In the genomic region with DNA sequence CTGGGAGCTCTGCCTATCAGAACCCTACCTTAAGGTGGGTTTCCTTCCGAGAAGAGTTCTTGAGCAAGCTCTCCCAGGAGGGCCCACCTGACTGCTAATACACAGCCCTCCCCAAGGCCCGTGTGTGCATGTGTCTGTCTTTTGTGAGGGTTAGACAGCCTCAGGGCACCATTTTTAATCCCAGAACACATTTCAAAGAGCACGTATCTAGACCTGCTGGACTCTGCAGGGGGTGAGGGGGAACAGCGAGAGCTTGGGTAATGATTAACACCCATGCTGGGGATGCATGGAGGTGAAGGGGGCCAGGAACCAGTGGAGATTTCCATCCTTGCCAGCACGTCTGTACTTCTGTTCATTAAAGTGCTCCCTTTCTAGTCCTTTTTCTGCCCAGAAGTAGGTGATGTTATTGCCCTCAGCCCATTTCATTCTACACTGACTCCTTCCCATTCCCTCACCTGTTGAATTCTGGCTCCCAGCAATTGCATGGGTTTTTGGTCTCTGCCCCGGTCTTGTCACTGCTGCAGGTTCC, we compare ENCODE assay signal across 1 cellular context.
TF ChIP-seq lines count a peak whose summit lies in the region.

No MANE protein-coding gene starts in this region.

TF ChIP-seq in HepG2, 621 proteins besides CTCF, POLR2A, EP300 and RAD21 (continued from another document and continues in another):
- TF ChIP-seq, protein P1, sequence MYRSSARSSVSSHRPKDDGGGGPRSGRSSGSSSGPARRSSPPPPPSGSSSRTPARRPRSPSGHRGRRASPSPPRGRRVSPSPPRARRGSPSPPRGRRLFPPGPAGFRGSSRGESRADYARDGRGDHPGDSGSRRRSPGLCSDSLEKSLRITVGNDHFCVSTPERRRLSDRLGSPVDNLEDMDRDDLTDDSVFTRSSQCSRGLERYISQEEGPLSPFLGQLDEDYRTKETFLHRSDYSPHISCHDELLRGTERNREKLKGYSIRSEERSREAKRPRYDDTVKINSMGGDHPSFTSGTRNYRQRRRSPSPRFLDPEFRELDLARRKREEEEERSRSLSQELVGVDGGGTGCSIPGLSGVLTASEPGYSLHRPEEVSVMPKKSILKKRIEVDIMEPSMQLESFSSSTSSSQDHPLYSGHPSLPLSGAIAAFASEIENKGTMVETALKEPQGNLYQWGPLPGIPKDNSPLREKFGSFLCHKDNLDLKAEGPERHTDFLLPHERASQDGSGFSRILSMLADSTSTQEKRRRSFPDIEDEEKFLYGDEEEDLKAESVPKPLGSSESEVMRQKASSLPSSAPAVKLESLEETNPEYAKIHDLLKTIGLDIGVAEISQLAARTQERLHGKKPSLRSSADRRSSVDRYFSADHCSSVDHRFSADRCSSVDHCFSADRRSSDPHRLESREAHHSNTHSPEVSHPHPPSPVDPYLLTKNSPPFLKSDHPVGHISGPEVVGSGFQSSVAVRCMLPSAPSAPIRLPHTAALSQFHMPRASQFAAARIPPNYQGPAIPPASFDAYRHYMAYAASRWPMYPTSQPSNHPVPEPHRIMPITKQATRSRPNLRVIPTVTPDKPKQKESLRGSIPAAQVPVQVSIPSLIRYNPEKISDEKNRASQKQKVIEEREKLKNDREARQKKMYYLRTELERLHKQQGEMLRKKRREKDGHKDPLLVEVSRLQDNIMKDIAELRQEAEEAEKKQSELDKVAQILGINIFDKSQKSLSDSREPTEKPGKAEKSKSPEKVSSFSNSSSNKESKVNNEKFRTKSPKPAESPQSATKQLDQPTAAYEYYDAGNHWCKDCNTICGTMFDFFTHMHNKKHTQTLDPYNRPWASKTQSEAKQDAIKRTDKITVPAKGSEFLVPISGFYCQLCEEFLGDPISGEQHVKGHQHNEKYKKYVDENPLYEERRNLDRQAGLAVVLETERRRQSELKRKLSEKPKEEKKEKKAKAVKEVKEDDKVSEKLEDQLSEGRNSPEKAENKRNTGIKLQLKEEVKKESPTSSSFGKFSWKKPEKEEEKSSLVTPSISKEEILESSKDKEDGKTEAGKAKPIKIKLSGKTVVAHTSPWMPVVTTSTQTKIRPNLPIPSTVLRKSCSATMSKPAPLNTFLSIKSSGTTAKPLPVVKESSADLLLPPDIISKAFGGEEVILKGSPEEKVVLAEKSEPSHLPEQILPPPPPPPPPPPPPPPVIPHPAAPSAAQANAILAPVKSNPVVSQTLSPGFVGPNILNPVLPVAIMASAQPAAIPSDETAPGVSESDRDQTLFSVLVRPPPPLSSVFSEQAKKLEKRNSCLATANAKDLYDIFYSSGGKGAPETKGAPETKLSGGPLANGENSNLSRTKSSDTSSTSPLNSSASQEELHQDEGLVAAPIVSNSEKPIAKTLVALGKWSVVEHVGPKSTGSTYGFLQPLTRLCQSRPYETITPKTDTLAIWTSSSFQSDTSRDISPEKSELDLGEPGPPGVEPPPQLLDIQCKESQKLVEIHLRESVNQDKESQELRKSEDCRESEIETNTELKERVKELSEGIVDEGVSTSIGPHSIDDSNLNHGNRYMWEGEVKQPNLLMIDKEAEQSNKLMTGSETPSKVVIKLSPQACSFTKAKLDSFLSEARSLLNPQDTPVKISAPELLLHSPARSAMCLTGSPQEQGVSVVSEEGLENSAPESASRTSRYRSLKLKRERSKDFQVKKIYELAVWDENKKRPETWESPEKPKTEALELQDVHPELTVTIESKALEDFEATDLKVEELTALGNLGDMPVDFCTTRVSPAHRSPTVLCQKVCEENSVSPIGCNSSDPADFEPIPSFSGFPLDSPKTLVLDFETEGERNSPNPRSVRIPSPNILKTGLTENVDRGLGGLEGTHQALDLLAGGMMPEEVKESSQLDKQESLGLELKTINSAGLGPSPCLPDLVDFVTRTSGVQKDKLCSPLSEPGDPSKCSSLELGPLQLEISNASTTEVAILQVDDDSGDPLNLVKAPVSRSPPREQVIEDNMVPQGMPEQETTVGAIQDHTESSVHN (CRISPR knock-in tag; IDR thresholded peaks at IDR 0.05) = no peak
- peak; percentile 74 for TF ChIP-seq TBX2 (CRISPR knock-in tag; IDR thresholded peaks at IDR 0.05; ENCODE audit: borderline replicate concordance)
- no peak for TF ChIP-seq LCORL (IDR thresholded peaks at IDR 0.05)
- TF ChIP-seq LCORL (CRISPR knock-in tag; IDR thresholded peaks at IDR 0.05) = 0 out of 2 replicates have a peak, but pooled peaks have one; percentile 60
- 0 out of 2 replicates have a peak, but pooled peaks have one; percentile 41 for TF ChIP-seq ZNF891 (CRISPR knock-in tag; IDR thresholded peaks at IDR 0.05)
- 0 out of 2 replicates have a peak, but pooled peaks have one; percentile 70 for TF ChIP-seq ZNF33B (CRISPR knock-in tag; IDR thresholded peaks at IDR 0.05)
- no peak for TF ChIP-seq EED (CRISPR knock-in tag; IDR thresholded peaks at IDR 0.05)
- TF ChIP-seq SRSF1 (optimal IDR thresholded peaks at IDR 0.05; ENCODE audit: low read depth, low read length) = no peak
- no peak for TF ChIP-seq CC2D1A (CRISPR knock-in tag; IDR thresholded peaks at IDR 0.05)
- peak; percentile 88 for TF ChIP-seq ZNF605 (CRISPR knock-in tag; IDR thresholded peaks at IDR 0.05)
- TF ChIP-seq, protein P2, sequence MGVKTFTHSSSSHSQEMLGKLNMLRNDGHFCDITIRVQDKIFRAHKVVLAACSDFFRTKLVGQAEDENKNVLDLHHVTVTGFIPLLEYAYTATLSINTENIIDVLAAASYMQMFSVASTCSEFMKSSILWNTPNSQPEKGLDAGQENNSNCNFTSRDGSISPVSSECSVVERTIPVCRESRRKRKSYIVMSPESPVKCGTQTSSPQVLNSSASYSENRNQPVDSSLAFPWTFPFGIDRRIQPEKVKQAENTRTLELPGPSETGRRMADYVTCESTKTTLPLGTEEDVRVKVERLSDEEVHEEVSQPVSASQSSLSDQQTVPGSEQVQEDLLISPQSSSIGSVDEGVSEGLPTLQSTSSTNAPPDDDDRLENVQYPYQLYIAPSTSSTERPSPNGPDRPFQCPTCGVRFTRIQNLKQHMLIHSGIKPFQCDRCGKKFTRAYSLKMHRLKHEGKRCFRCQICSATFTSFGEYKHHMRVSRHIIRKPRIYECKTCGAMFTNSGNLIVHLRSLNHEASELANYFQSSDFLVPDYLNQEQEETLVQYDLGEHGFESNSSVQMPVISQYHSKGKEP (CRISPR knock-in tag; IDR thresholded peaks at IDR 0.05) = no peak
- TF ChIP-seq ZSCAN29 (CRISPR knock-in tag; conservative IDR thresholded peaks at IDR 0.05) = 0 out of 2 replicates have a peak, but pooled peaks have one; percentile 48
- peak; percentile 92 for TF ChIP-seq SAP130 (CRISPR knock-in tag; IDR thresholded peaks at IDR 0.05; ENCODE audit: low read depth)
- no peak for TF ChIP-seq CREB1 (IDR thresholded peaks at IDR 0.05)
- 0 out of 2 replicates have a peak, but pooled peaks have one; percentile 40 for TF ChIP-seq CREB1 (CRISPR knock-in tag; IDR thresholded peaks at IDR 0.05)
- TF ChIP-seq ZFP37 (CRISPR knock-in tag; IDR thresholded peaks at IDR 0.05; ENCODE audit: borderline replicate concordance) = peak; percentile 66; the same call in 1 of the 2 replicates
- TF ChIP-seq ZEB1 (IDR thresholded peaks at IDR 0.05; ENCODE audit: insufficient replicate concordance, low read depth) = no peak
- TF ChIP-seq ZNF570 (CRISPR knock-in tag; IDR thresholded peaks at IDR 0.05; ENCODE audit: borderline replicate concordance) = no peak
- peak; percentile 30; the same call in 1 of the 2 replicates for TF ChIP-seq MEIS2 (CRISPR knock-in tag; IDR thresholded peaks at IDR 0.05)
- TF ChIP-seq, protein P3, sequence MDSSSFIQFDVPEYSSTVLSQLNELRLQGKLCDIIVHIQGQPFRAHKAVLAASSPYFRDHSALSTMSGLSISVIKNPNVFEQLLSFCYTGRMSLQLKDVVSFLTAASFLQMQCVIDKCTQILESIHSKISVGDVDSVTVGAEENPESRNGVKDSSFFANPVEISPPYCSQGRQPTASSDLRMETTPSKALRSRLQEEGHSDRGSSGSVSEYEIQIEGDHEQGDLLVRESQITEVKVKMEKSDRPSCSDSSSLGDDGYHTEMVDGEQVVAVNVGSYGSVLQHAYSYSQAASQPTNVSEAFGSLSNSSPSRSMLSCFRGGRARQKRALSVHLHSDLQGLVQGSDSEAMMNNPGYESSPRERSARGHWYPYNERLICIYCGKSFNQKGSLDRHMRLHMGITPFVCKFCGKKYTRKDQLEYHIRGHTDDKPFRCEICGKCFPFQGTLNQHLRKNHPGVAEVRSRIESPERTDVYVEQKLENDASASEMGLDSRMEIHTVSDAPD (CRISPR knock-in tag; IDR thresholded peaks at IDR 0.05) = no peak
- TF ChIP-seq TSC22D2 (CRISPR knock-in tag; IDR thresholded peaks at IDR 0.05; ENCODE audit: borderline replicate concordance) = peak; percentile 76; the same call in 1 of the 2 replicates
- TF ChIP-seq SMYD3 (CRISPR knock-in tag; IDR thresholded peaks at IDR 0.05) = 0 out of 2 replicates have a peak, but pooled peaks have one; percentile 17
- TF ChIP-seq ZNF567 (CRISPR knock-in tag; IDR thresholded peaks at IDR 0.05; ENCODE audit: borderline replicate concordance) = peak; percentile 83; the same call in 1 of the 2 replicates
- TF ChIP-seq, protein P4, sequence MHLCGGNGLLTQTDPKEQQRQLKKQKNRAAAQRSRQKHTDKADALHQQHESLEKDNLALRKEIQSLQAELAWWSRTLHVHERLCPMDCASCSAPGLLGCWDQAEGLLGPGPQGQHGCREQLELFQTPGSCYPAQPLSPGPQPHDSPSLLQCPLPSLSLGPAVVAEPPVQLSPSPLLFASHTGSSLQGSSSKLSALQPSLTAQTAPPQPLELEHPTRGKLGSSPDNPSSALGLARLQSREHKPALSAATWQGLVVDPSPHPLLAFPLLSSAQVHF (CRISPR knock-in tag; IDR thresholded peaks at IDR 0.05) = no peak
- TF ChIP-seq NR2F2 (IDR thresholded peaks at IDR 0.05; ENCODE audit: borderline replicate concordance, low read depth) = peak; percentile 39; the same call in 1 of the 2 replicates
- TF ChIP-seq SP140L (CRISPR knock-in tag; IDR thresholded peaks at IDR 0.05; ENCODE audit: borderline replicate concordance) = 0 out of 2 replicates have a peak, but pooled peaks have one; percentile 39
- TF ChIP-seq, protein P5, sequence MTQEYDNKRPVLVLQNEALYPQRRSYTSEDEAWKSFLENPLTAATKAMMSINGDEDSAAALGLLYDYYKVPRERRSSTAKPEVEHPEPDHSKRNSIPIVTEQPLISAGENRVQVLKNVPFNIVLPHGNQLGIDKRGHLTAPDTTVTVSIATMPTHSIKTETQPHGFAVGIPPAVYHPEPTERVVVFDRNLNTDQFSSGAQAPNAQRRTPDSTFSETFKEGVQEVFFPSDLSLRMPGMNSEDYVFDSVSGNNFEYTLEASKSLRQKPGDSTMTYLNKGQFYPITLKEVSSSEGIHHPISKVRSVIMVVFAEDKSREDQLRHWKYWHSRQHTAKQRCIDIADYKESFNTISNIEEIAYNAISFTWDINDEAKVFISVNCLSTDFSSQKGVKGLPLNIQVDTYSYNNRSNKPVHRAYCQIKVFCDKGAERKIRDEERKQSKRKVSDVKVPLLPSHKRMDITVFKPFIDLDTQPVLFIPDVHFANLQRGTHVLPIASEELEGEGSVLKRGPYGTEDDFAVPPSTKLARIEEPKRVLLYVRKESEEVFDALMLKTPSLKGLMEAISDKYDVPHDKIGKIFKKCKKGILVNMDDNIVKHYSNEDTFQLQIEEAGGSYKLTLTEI (CRISPR knock-in tag; conservative IDR thresholded peaks at IDR 0.05) = no peak
- TF ChIP-seq GATAD2A (CRISPR knock-in tag; IDR thresholded peaks at IDR 0.05) = peak; percentile 71; the same call in 1 of the 2 replicates
- TF ChIP-seq, protein P6, sequence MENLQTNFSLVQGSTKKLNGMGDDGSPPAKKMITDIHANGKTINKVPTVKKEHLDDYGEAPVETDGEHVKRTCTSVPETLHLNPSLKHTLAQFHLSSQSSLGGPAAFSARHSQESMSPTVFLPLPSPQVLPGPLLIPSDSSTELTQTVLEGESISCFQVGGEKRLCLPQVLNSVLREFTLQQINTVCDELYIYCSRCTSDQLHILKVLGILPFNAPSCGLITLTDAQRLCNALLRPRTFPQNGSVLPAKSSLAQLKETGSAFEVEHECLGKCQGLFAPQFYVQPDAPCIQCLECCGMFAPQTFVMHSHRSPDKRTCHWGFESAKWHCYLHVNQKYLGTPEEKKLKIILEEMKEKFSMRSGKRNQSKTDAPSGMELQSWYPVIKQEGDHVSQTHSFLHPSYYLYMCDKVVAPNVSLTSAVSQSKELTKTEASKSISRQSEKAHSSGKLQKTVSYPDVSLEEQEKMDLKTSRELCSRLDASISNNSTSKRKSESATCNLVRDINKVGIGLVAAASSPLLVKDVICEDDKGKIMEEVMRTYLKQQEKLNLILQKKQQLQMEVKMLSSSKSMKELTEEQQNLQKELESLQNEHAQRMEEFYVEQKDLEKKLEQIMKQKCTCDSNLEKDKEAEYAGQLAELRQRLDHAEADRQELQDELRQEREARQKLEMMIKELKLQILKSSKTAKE (CRISPR knock-in tag; IDR thresholded peaks at IDR 0.05; ENCODE audit: borderline replicate concordance) = no peak
- TF ChIP-seq, protein P7, sequence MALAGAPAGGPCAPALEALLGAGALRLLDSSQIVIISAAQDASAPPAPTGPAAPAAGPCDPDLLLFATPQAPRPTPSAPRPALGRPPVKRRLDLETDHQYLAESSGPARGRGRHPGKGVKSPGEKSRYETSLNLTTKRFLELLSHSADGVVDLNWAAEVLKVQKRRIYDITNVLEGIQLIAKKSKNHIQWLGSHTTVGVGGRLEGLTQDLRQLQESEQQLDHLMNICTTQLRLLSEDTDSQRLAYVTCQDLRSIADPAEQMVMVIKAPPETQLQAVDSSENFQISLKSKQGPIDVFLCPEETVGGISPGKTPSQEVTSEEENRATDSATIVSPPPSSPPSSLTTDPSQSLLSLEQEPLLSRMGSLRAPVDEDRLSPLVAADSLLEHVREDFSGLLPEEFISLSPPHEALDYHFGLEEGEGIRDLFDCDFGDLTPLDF (CRISPR knock-in tag; IDR thresholded peaks at IDR 0.05) = no peak
- no peak for TF ChIP-seq ZNF563 (CRISPR knock-in tag; IDR thresholded peaks at IDR 0.05)
- TF ChIP-seq FIP1L1 (IDR thresholded peaks at IDR 0.05; ENCODE audit: borderline replicate concordance, insufficient read depth, low read depth, low read length) = no peak
- peak; percentile 52 for TF ChIP-seq THAP11 (CRISPR knock-in tag; IDR thresholded peaks at IDR 0.05)
- no peak for TF ChIP-seq ZBTB21 (CRISPR knock-in tag; IDR thresholded peaks at IDR 0.05)
- TF ChIP-seq ZNF34 (CRISPR knock-in tag; IDR thresholded peaks at IDR 0.05; ENCODE audit: borderline replicate concordance) = 0 out of 2 replicates have a peak, but pooled peaks have one; percentile 67
- TF ChIP-seq SYNCRIP (IDR thresholded peaks at IDR 0.05; ENCODE audit: insufficient read depth, low read depth, low read length) = no peak
- 0 out of 2 replicates have a peak, but pooled peaks have one; percentile 55 for TF ChIP-seq ZIK1 (CRISPR knock-in tag; IDR thresholded peaks at IDR 0.05; ENCODE audit: borderline replicate concordance, low read depth)
- TF ChIP-seq ZNF160 (CRISPR knock-in tag; IDR thresholded peaks at IDR 0.05) = peak; percentile 59; the same call in 1 of the 2 replicates
- 0 out of 2 replicates have a peak, but pooled peaks have one; percentile 27 for TF ChIP-seq NFKBIZ (CRISPR knock-in tag; IDR thresholded peaks at IDR 0.05)
